In genomic region chr6:160135922-160136655, GRCh38 we compare ENCODE assay signal across 2 cellular contexts.
TF ChIP-seq lines count a peak whose summit lies in the region.

No MANE protein-coding gene starts in this region.

TF ChIP-seq in A549, 52 proteins besides CTCF, POLR2A, EP300 and RAD21:
- TF ChIP-seq FOSB (CRISPR knock-in tag; IDR thresholded peaks at IDR 0.05), result no peak
- no peak for TF ChIP-seq MAFK (IDR thresholded peaks at IDR 0.05; ENCODE audit: partially characterized antibody)
- no peak for TF ChIP-seq EHF (CRISPR knock-in tag; IDR thresholded peaks at IDR 0.05)
- TF ChIP-seq KDM5A (IDR thresholded peaks at IDR 0.05), result no peak
- no peak for TF ChIP-seq TP53 (CRISPR knock-in tag; IDR thresholded peaks at IDR 0.05)
- no peak for TF ChIP-seq CBX8 (IDR thresholded peaks at IDR 0.05)
- no peak for TF ChIP-seq PBX3 (IDR thresholded peaks at IDR 0.05)
- no peak for TF ChIP-seq NR3C1 (IDR thresholded peaks at IDR 0.05)
- TF ChIP-seq HES2 (IDR thresholded peaks at IDR 0.05), result no peak
- no peak for TF ChIP-seq POLR2AphosphoS2 (conservative IDR thresholded peaks at IDR 0.05; ENCODE audit: low read length)
- TF ChIP-seq TFCP2L1 (CRISPR knock-in tag; IDR thresholded peaks at IDR 0.05), result no peak
- no peak for TF ChIP-seq EHMT2 (IDR thresholded peaks at IDR 0.05; ENCODE audit: low read depth)
- no peak for TF ChIP-seq CHD4 (IDR thresholded peaks at IDR 0.05; ENCODE audit: borderline replicate concordance)
- no peak for TF ChIP-seq CHD2 (IDR thresholded peaks at IDR 0.05; ENCODE audit: low read length, partially characterized antibody)
- no peak for TF ChIP-seq ZNF302 (CRISPR knock-in tag; IDR thresholded peaks at IDR 0.05)
- no peak for TF ChIP-seq MYC (IDR thresholded peaks at IDR 0.05; ENCODE audit: borderline replicate concordance, low read length)

TF ChIP-seq in H1, 55 proteins besides CTCF, POLR2A, EP300 and RAD21:
- TF ChIP-seq ZNF274 (IDR thresholded peaks at IDR 0.05; ENCODE audit: borderline replicate concordance, extremely low read depth, low read length), result no peak
- no peak for TF ChIP-seq SP1 (IDR thresholded peaks at IDR 0.05; ENCODE audit: low read depth, low read length)
- no peak for TF ChIP-seq RNF2 (IDR thresholded peaks at IDR 0.05; ENCODE audit: borderline replicate concordance, low read depth, low read length, missing control alignments, poor library complexity, severe bottlenecking)
- TF ChIP-seq KDM1A (IDR thresholded peaks at IDR 0.05; ENCODE audit: borderline replicate concordance, low read length), result no peak
- TF ChIP-seq MAFK (IDR thresholded peaks at IDR 0.05; ENCODE audit: low read depth, low read length), result no peak
- no peak for TF ChIP-seq SAP30 (IDR thresholded peaks at IDR 0.05; ENCODE audit: insufficient read depth, insufficient replicate concordance, low read length)
- TF ChIP-seq, protein P1, sequence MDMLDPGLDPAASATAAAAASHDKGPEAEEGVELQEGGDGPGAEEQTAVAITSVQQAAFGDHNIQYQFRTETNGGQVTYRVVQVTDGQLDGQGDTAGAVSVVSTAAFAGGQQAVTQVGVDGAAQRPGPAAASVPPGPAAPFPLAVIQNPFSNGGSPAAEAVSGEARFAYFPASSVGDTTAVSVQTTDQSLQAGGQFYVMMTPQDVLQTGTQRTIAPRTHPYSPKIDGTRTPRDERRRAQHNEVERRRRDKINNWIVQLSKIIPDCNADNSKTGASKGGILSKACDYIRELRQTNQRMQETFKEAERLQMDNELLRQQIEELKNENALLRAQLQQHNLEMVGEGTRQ (IDR thresholded peaks at IDR 0.05; ENCODE audit: low read length), result no peak
- no peak for TF ChIP-seq KDM5A (IDR thresholded peaks at IDR 0.05; ENCODE audit: low read length)
- TF ChIP-seq TEAD4 (IDR thresholded peaks at IDR 0.05; ENCODE audit: low read depth, low read length), result no peak
- TF ChIP-seq PHF8 (conservative IDR thresholded peaks at IDR 0.05; ENCODE audit: low read depth, low read length), result no peak
- TF ChIP-seq, protein P2, sequence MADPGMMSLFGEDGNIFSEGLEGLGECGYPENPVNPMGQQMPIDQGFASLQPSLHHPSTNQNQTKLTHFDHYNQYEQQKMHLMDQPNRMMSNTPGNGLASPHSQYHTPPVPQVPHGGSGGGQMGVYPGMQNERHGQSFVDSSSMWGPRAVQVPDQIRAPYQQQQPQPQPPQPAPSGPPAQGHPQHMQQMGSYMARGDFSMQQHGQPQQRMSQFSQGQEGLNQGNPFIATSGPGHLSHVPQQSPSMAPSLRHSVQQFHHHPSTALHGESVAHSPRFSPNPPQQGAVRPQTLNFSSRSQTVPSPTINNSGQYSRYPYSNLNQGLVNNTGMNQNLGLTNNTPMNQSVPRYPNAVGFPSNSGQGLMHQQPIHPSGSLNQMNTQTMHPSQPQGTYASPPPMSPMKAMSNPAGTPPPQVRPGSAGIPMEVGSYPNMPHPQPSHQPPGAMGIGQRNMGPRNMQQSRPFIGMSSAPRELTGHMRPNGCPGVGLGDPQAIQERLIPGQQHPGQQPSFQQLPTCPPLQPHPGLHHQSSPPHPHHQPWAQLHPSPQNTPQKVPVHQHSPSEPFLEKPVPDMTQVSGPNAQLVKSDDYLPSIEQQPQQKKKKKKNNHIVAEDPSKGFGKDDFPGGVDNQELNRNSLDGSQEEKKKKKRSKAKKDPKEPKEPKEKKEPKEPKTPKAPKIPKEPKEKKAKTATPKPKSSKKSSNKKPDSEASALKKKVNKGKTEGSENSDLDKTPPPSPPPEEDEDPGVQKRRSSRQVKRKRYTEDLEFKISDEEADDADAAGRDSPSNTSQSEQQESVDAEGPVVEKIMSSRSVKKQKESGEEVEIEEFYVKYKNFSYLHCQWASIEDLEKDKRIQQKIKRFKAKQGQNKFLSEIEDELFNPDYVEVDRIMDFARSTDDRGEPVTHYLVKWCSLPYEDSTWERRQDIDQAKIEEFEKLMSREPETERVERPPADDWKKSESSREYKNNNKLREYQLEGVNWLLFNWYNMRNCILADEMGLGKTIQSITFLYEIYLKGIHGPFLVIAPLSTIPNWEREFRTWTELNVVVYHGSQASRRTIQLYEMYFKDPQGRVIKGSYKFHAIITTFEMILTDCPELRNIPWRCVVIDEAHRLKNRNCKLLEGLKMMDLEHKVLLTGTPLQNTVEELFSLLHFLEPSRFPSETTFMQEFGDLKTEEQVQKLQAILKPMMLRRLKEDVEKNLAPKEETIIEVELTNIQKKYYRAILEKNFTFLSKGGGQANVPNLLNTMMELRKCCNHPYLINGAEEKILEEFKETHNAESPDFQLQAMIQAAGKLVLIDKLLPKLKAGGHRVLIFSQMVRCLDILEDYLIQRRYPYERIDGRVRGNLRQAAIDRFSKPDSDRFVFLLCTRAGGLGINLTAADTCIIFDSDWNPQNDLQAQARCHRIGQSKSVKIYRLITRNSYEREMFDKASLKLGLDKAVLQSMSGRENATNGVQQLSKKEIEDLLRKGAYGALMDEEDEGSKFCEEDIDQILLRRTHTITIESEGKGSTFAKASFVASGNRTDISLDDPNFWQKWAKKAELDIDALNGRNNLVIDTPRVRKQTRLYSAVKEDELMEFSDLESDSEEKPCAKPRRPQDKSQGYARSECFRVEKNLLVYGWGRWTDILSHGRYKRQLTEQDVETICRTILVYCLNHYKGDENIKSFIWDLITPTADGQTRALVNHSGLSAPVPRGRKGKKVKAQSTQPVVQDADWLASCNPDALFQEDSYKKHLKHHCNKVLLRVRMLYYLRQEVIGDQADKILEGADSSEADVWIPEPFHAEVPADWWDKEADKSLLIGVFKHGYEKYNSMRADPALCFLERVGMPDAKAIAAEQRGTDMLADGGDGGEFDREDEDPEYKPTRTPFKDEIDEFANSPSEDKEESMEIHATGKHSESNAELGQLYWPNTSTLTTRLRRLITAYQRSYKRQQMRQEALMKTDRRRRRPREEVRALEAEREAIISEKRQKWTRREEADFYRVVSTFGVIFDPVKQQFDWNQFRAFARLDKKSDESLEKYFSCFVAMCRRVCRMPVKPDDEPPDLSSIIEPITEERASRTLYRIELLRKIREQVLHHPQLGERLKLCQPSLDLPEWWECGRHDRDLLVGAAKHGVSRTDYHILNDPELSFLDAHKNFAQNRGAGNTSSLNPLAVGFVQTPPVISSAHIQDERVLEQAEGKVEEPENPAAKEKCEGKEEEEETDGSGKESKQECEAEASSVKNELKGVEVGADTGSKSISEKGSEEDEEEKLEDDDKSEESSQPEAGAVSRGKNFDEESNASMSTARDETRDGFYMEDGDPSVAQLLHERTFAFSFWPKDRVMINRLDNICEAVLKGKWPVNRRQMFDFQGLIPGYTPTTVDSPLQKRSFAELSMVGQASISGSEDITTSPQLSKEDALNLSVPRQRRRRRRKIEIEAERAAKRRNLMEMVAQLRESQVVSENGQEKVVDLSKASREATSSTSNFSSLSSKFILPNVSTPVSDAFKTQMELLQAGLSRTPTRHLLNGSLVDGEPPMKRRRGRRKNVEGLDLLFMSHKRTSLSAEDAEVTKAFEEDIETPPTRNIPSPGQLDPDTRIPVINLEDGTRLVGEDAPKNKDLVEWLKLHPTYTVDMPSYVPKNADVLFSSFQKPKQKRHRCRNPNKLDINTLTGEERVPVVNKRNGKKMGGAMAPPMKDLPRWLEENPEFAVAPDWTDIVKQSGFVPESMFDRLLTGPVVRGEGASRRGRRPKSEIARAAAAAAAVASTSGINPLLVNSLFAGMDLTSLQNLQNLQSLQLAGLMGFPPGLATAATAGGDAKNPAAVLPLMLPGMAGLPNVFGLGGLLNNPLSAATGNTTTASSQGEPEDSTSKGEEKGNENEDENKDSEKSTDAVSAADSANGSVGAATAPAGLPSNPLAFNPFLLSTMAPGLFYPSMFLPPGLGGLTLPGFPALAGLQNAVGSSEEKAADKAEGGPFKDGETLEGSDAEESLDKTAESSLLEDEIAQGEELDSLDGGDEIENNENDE (IDR thresholded peaks at IDR 0.05; ENCODE audit: insufficient replicate concordance, low read length), result no peak
